ENCODE assay signal across 28 cellular contexts in genomic region chr12:17151917-17152316, GRCh38.
"Had no signal": no experiment of that assay in that cellular context is flagged by ENCODE, and none has a peak within 500 bp of the region (broad histone marks: within the 10 kb centered on the region; RNA-seq: fewer than 3 reads in every experiment).

No MANE protein-coding gene starts in this region.

- H3K4me3 ChIP-seq: neural progenitor cell, ovary, psoas muscle, right lobe of liver, sigmoid colon, smooth muscle cell, spleen, suprapubic skin, testis, tibial artery, transverse colon, upper lobe of right lung, uterus had no signal

- DNase-seq: natural killer cell; occipital lobe; ovary; posterior cingulate gyrus; psoas muscle; right cardiac atrium; right lobe of liver; sigmoid colon; spleen; stimulated activated CD4-positive, alpha-beta T cell treated with anti-CD3 and anti-CD28 coated beads, Interleukin-12 subunit alpha, Interleukin-12 subunit beta, amount 100 ng/mL, for 4 hours; stimulated activated CD4-positive, alpha-beta T cell treated with anti-CD3 and anti-CD28 coated beads, Interleukin-1b, Interleukin-23, amount 100 ng/mL, for 48 hours; stimulated activated CD4-positive, alpha-beta T cell treated with anti-CD3 and anti-CD28 coated beads, Interleukin-4, amount 100 ng/mL, for 1 hour; stimulated activated CD4-positive, alpha-beta T cell treated with anti-CD3 and anti-CD28 coated beads, Interleukin-4, amount 100 ng/mL, for 4 hours; stimulated activated CD8-positive, alpha-beta memory T cell treated with anti-CD3 and anti-CD28 coated beads, Interleukin-4, amount 100 ng/mL, for 48 hours; stimulated activated naive CD4-positive, alpha-beta T cell; stimulated activated naive CD8-positive, alpha-beta T cell treated with anti-CD3 and anti-CD28 coated beads, Interleukin-15, amount 100 ng/mL, for 72 hours; stimulated activated naive CD8-positive, alpha-beta T cell treated with anti-CD3 and anti-CD28 coated beads, Interleukin-15, Interleukin-2, amounts not matched to agents 100 U/mL and 50 U/mL, for 24 hours; substantia nigra; testis; tibial artery; transverse colon; upper lobe of right lung; uterus had no signal

- ATAC-seq: natural killer cell; psoas muscle; right cardiac atrium; stimulated activated memory B cell treated with anti-CD40 and anti-IgM and Interleukin-4, amounts not matched to agents 10 μg/mL and 1 μg/mL and 100 μg/mL, for 72 hours; stimulated activated naive CD8-positive, alpha-beta T cell treated with anti-CD3 and anti-CD28 coated beads, Interleukin-15, amount 100 ng/mL, for 72 hours; stimulated activated naive CD8-positive, alpha-beta T cell treated with anti-CD3 and anti-CD28 coated beads, Interleukin-15, Interleukin-2, amounts not matched to agents 100 U/mL and 50 U/mL, for 24 hours; upper lobe of right lung had no signal

- H3K27me3 ChIP-seq: neural progenitor cell, ovary, right lobe of liver, sigmoid colon, spleen, suprapubic skin, testis, tibial artery, transverse colon, upper lobe of right lung, uterus had no signal

- H2AFZ ChIP-seq: neural progenitor cell, parathyroid adenoma had no signal

- H3K36me3 ChIP-seq: ovary, right lobe of liver, sigmoid colon, spleen, suprapubic skin, tibial artery, transverse colon, upper lobe of right lung, uterus had no signal

- H3K79me2 ChIP-seq: parathyroid adenoma had no signal

- H3K9me3 ChIP-seq: ovary, psoas muscle, right lobe of liver, testis, transverse colon, upper lobe of right lung, uterus had no signal

- H3K4me1 ChIP-seq: neural progenitor cell, parathyroid adenoma, psoas muscle, right lobe of liver, sigmoid colon, spleen, suprapubic skin, testis, tibial artery, transverse colon, upper lobe of right lung, uterus had no signal

- H3K9ac ChIP-seq: neural progenitor cell, parathyroid adenoma had no signal

- H3K4me2 ChIP-seq: neural progenitor cell, smooth muscle cell had no signal

- H3K27ac ChIP-seq: neural progenitor cell, ovary, parathyroid adenoma, psoas muscle, right lobe of liver, sigmoid colon, spleen, suprapubic skin, testis, tibial artery, transverse colon, upper lobe of right lung, uterus had no signal
